18 cellular contexts compared by ENCODE assay signal in genomic region chr2:219539295-219539788, GRCh38. TPM values are rescaled to one million over a fixed set of nuclear protein-coding genes. Genes with fewer than 3 reads are reported as not detected.
"Had no signal": no experiment of that assay in that cellular context is flagged by ENCODE, and none has a peak within 500 bp of the region (broad histone marks: within the 10 kb centered on the region; RNA-seq: fewer than 3 reads in every experiment).

No MANE protein-coding gene starts in this region.

- H3K27me3 ChIP-seq: colonic mucosa, transverse colon, uterus had no signal

- H3K27ac ChIP-seq: colonic mucosa, transverse colon, uterus, WERI-Rb-1 had no signal

- ATAC-seq: activated naive CD4-positive, alpha-beta T cell treated with anti-CD3 and anti-CD28 coated beads, Interleukin-2, amount 50 U/mL, for 72 hours; left lobe of liver had no signal

- DNase-seq: activated CD4-positive, alpha-beta T cell treated with anti-CD3 and anti-CD28 coated beads for 1 hour; activated CD4-positive, alpha-beta T cell treated with anti-CD3 and anti-CD28 coated beads, Interleukin-2, amount 50 U/mL, for 48 hours; activated gamma-delta T cell; caudate nucleus; colonic mucosa; erythroblast; nephron progenitor cell; occipital lobe; stimulated activated CD4-positive, alpha-beta T cell treated with anti-CD3 and anti-CD28 coated beads, Interleukin-2, amount 100 ng/mL, for 24 hours; stimulated activated naive CD4-positive, alpha-beta T cell treated with Interleukin-2 at 50 U/mL for 16 hours; SW 1271; transverse colon; uterus; WERI-Rb-1 had no signal

- H3K36me3 ChIP-seq: colonic mucosa, uterus had no signal

- H3K27ac Mint-ChIP-seq: nephron progenitor cell had no signal

- H3K4me3 Mint-ChIP-seq: nephron progenitor cell had no signal

- H3K9me3 ChIP-seq: colonic mucosa, transverse colon, uterus had no signal

- H3K9me3 Mint-ChIP-seq: activated naive CD4-positive, alpha-beta T cell treated with anti-CD3 and anti-CD28 coated beads, Interleukin-2, amount 50 U/mL, for 72 hours; nephron progenitor cell had no signal

- H3K4me3 ChIP-seq: colonic mucosa, transverse colon, uterus had no signal

RNA-seq across cellular contexts. Expression of gene TMEM198, which starts 4.5 kb away (rescaled TPM):
- total RNA-seq: lung microvascular endothelial cell had no signal

RNA-seq across cellular contexts. Expression of gene ASIC4, which starts 25.1 kb away (rescaled TPM):
- total RNA-seq: lung microvascular endothelial cell, transverse colon had no signal

RNA-seq across cellular contexts. Expression of gene OBSL1, which starts 32.0 kb away (rescaled TPM):
- total RNA-seq: T-helper 2 cell treated with Interferon-gamma antibody and Interleukin-4, amounts not matched to agents 100 ng/mL and 5 ng/mL, for 36 hours had no signal

RNA-seq across cellular contexts. Expression of gene INHA, which starts 32.8 kb away (rescaled TPM):
- total RNA-seq: colonic mucosa; lung microvascular endothelial cell; occipital lobe; T-helper 2 cell treated with Interferon-gamma antibody and Interleukin-4, amounts not matched to agents 100 ng/mL and 5 ng/mL, for 36 hours; transverse colon had no signal
